Comparison of ENCODE assay signal across 29 cellular contexts in genomic region chr11:124843616-124843910, GRCh38. TPM values are rescaled to one million over a fixed set of nuclear protein-coding genes. Genes with fewer than 3 reads are reported as not detected.
DNase-seq lines count a peak whose midpoint lies in the region; ATAC-seq, FAIRE-seq and TF ChIP-seq lines count a peak whose summit lies in the region.
"Had no signal": no experiment of that assay in that cellular context is flagged by ENCODE, and none has a peak within 500 bp of the region (broad histone marks: within the 10 kb centered on the region; RNA-seq: fewer than 3 reads in every experiment).

No MANE protein-coding gene starts in this region.

- POLR2A ChIA-PET in A673 (lab: Charles Lee; ENCODE audit: low non-redundant PET), result no interaction called here
- POLR2A ChIA-PET in activated CD8-positive, alpha-beta T cell treated with anti-CD3 and anti-CD28 coated beads, Interleukin-2, amount 10 ng/mL, durations not matched to agents 7 days and 5 days (lab: Charles Lee), result no interaction called here

- H3K27me3 Mint-ChIP-seq in astrocyte (ENCODE audit: low read depth, unreplicated experiment), result peaks cover 93% of the 10 kb centered on the region
- H3K27me3 Mint-ChIP-seq in mesothelial cell of epicardium (ENCODE audit: low read depth), result peaks cover 6% of the 10 kb centered on the region
- peaks cover 89% of the 10 kb centered on the region for H3K27me3 Mint-ChIP-seq in activated CD8-positive, alpha-beta T cell treated with anti-CD3 and anti-CD28 coated beads, Interleukin-2, amount 10 ng/mL, durations not matched to agents 7 days and 5 days (ENCODE audit: low read depth)

- H3K27ac Mint-ChIP-seq in astrocyte (ENCODE audit: unreplicated experiment) (no peak overlapping the region), mesothelial cell of epicardium (no peak overlapping the region)
- H3K27ac Mint-ChIP-seq in activated CD8-positive, alpha-beta T cell treated with anti-CD3 and anti-CD28 coated beads, Interleukin-2, amount 10 ng/mL, durations not matched to agents 7 days and 5 days, result no peak overlapping the region
- H3K27ac Mint-ChIP-seq: activated B cell treated with CpG ODN at 0.5 μM for 24 hours; activated naive CD4-positive, alpha-beta T cell treated with anti-CD3 and anti-CD28 coated beads for 36 hours; natural killer cell; stimulated activated effector memory CD8-positive, alpha-beta T cell treated with anti-CD3 and anti-CD28 coated beads, Interleukin-12 subunit alpha, Interleukin-12 subunit beta, amount 100 ng/mL, for 72 hours had no signal

- no peak overlapping the region for H2AFZ ChIP-seq in astrocyte (ENCODE audit: low read depth, low read length)
- H2AFZ ChIP-seq: PC-9 had no signal

- peak overlapping the region; percentile 78 for H3K4me2 ChIP-seq in astrocyte (ENCODE audit: low read length)
- H3K4me2 ChIP-seq: BLaER1, PC-9 had no signal

- H3K27me3 ChIP-seq in A673 (replicated peaks; ENCODE audit: insufficient read depth, low read depth, low read length, poor library complexity) (peaks cover 94% of the 10 kb centered on the region), HUES6 (ENCODE audit: control insufficient read depth, insufficient read depth, low read length) (peaks cover 100% of the 10 kb centered on the region), astrocyte (ENCODE audit: insufficient read depth, low read length) (peaks cover 99% of the 10 kb centered on the region), tibial nerve (peaks cover 8 to 100% of the 10 kb centered on the region in 2 donors)

- no peaks in the 10 kb centered on the region for H3K36me3 ChIP-seq in A673 (ENCODE audit: insufficient read depth, low read length, poor library complexity, severe bottlenecking)
- no peaks in the 10 kb centered on the region for H3K36me3 ChIP-seq in HUES6 (ENCODE audit: control insufficient read depth, insufficient read depth, low read length)
- no peaks in the 10 kb centered on the region for H3K36me3 ChIP-seq in astrocyte (ENCODE audit: insufficient read depth, low read length)
- H3K36me3 ChIP-seq in tibial nerve, result no peaks in the 10 kb centered on the region
- H3K36me3 ChIP-seq: BLaER1, colonic mucosa, esophagus muscularis mucosa had no signal

- TF ChIP-seq CTCF in A673 (conservative IDR thresholded peaks at IDR 0.05; ENCODE audit: low read depth, low read length) (no peak), astrocyte (IDR thresholded peaks at IDR 0.05; ENCODE audit: insufficient read depth, low read depth, low read length) (no peak), mesothelial cell of epicardium (IDR thresholded peaks at IDR 0.05; ENCODE audit: unreplicated experiment) (no peak), tibial nerve (IDR thresholded peaks at IDR 0.05) (no peak), coronary artery (IDR thresholded peaks at IDR 0.05) (no peak)

- H3K9me3 ChIP-seq in A673 (ENCODE audit: low read depth, low read length, poor library complexity, severe bottlenecking) (no peaks in the 10 kb centered on the region), HUES6 (ENCODE audit: control insufficient read depth, insufficient read depth, low read depth, low read length) (no peaks in the 10 kb centered on the region), astrocyte (ENCODE audit: insufficient read depth, low read depth, low read length) (peaks cover 6% of the 10 kb centered on the region), tibial nerve (no peaks in the 10 kb centered on the region)
- H3K9me3 ChIP-seq: BLaER1, colonic mucosa, esophagus muscularis mucosa had no signal

- no peak for FAIRE-seq in astrocyte (lab: Jason Lieb, UNC)
- FAIRE-seq: HTR-8/SVneo, kidney had no signal

- H3K9ac ChIP-seq in HUES6 (ENCODE audit: low read length) (no peak overlapping the region), astrocyte (ENCODE audit: low read length) (no peak overlapping the region)
- H3K9ac ChIP-seq: BLaER1 had no signal

- H4K20me1 ChIP-seq in astrocyte (ENCODE audit: insufficient read depth, low read length), result no peaks in the 10 kb centered on the region

- H3K4me1 Mint-ChIP-seq in astrocyte (ENCODE audit: low read depth, unreplicated experiment), result peaks cover 2% of the 10 kb centered on the region
- H3K4me1 Mint-ChIP-seq in mesothelial cell of epicardium, result peaks cover 28% of the 10 kb centered on the region
- peaks cover 9% of the 10 kb centered on the region for H3K4me1 Mint-ChIP-seq in activated CD8-positive, alpha-beta T cell treated with anti-CD3 and anti-CD28 coated beads, Interleukin-2, amount 10 ng/mL, durations not matched to agents 7 days and 5 days (ENCODE audit: low read depth)

- H3K4me1 ChIP-seq in A673 (ENCODE audit: insufficient read depth, low read length, poor library complexity, severe bottlenecking), result peaks cover 29% of the 10 kb centered on the region
- peaks cover 6% of the 10 kb centered on the region for H3K4me1 ChIP-seq in HUES6 (ENCODE audit: control insufficient read depth, insufficient read depth, low read length)
- H3K4me1 ChIP-seq in astrocyte (ENCODE audit: insufficient read depth, low read length), result peaks cover 12% of the 10 kb centered on the region
- H3K4me1 ChIP-seq in tibial nerve, result peaks cover 0 to 32% (median 14%) of the 10 kb centered on the region in 4 donors
- H3K4me1 ChIP-seq: foreskin keratinocyte had no signal

- no peak for TF ChIP-seq EP300 in tibial nerve (IDR thresholded peaks at IDR 0.05)

- peak overlapping the region; percentile 29 for H3K4me3 ChIP-seq in A673 (ENCODE audit: low read depth, low read length, poor library complexity, severe bottlenecking)
- peak overlapping the region; percentile 40 for H3K4me3 ChIP-seq in HUES6 (ENCODE audit: low read depth, low read length)
- H3K4me3 ChIP-seq in astrocyte (ENCODE audit: insufficient read depth, low read depth, low read length), result no peak overlapping the region
- no peak overlapping the region for H3K4me3 ChIP-seq in tibial nerve
- no peak overlapping the region for H3K4me3 ChIP-seq in coronary artery
- H3K4me3 ChIP-seq: BLaER1, colonic mucosa, PC-9 had no signal

- H3K9me3 Mint-ChIP-seq in astrocyte (ENCODE audit: unreplicated experiment) (peaks cover 3% of the 10 kb centered on the region), mesothelial cell of epicardium (no peaks in the 10 kb centered on the region)
- H3K9me3 Mint-ChIP-seq in activated CD8-positive, alpha-beta T cell treated with anti-CD3 and anti-CD28 coated beads, Interleukin-2, amount 10 ng/mL, durations not matched to agents 7 days and 5 days (ENCODE audit: insufficient read depth), result no peaks in the 10 kb centered on the region
- H3K9me3 Mint-ChIP-seq: activated B cell treated with CpG ODN at 0.5 μM for 24 hours; activated naive CD4-positive, alpha-beta T cell treated with anti-CD3 and anti-CD28 coated beads for 36 hours; natural killer cell; stimulated activated effector memory CD8-positive, alpha-beta T cell treated with anti-CD3 and anti-CD28 coated beads, Interleukin-12 subunit alpha, Interleukin-12 subunit beta, amount 100 ng/mL, for 72 hours had no signal

- intact Hi-C loops in A673 (cut with micrococcal nuclease; ENCODE audit: unreplicated experiment), result no loop called here

- TF ChIP-seq POLR2A in tibial nerve (IDR thresholded peaks at IDR 0.05), result no peak

- H3K27ac ChIP-seq in A673 (ENCODE audit: low read depth, low read length, poor library complexity, severe bottlenecking) (no peak overlapping the region), HUES6 (ENCODE audit: low read depth, low read length) (no peak overlapping the region), astrocyte (ENCODE audit: low read depth, low read length) (no peak overlapping the region), tibial nerve (no peak overlapping the region), coronary artery (no peak overlapping the region)
- H3K27ac ChIP-seq: BLaER1, colonic mucosa, esophagus muscularis mucosa, foreskin keratinocyte, PC-9 had no signal

- no peak for DNase-seq in A673 (ENCODE audit: low spot score)
- DNase-seq in astrocyte (ENCODE audit: low read depth), result no peak
- no peak for DNase-seq in mesothelial cell of epicardium (ENCODE audit: low spot score in 2 of 2, unreplicated experiment in 2 of 2)
- no peak for DNase-seq in tibial nerve (ENCODE audit: low spot score in 2 of 2)
- DNase-seq in coronary artery (ENCODE audit: low spot score), result no peak
- no peak for DNase-seq in activated CD4-positive, alpha-beta T cell treated with anti-CD3 and anti-CD28 coated beads, Interleukin-2, amount 50 U/mL, for 4 hours
- DNase-seq in activated CD8-positive, alpha-beta T cell treated with anti-CD3 and anti-CD28 coated beads, Interleukin-2, amount 10 ng/mL, durations not matched to agents 7 days and 5 days, result no peak
- DNase-seq: activated B cell treated with CpG ODN at 0.5 μM for 24 hours; activated CD4-positive, alpha-beta T cell treated with anti-CD3 and anti-CD28 coated beads, Interleukin-2, amount 50 U/mL, for 1 hour; activated naive CD4-positive, alpha-beta T cell treated with anti-CD3 and anti-CD28 coated beads for 36 hours; colonic mucosa; foreskin keratinocyte; GDM1; Kasumi-1; MV-4-11; natural killer cell; NCI-H2107; PC-9; stimulated activated CD4-positive, alpha-beta T cell treated with anti-CD3 and anti-CD28 coated beads, Interleukin-12 subunit alpha, Interleukin-12 subunit beta, amount 100 ng/mL, for 4 hours; stimulated activated CD4-positive, alpha-beta T cell treated with anti-CD3 and anti-CD28 coated beads, Interleukin-4, amount 100 ng/mL, for 24 hours; T1000 had no signal

- no TSS peak for BruUV-seq in A673 (replicated peaks; lab: Mats Ljungman, UMichigan)

- WGBS in tibial nerve, 2 donors, result 16 to 18% methylated on average over 7 to 8 of the region's 8 CpGs

- H3K4me3 Mint-ChIP-seq in astrocyte (ENCODE audit: unreplicated experiment) (no peak overlapping the region), mesothelial cell of epicardium (peak overlapping the region; percentile 37)
- no peak overlapping the region for H3K4me3 Mint-ChIP-seq in activated CD8-positive, alpha-beta T cell treated with anti-CD3 and anti-CD28 coated beads, Interleukin-2, amount 10 ng/mL, durations not matched to agents 7 days and 5 days
- H3K4me3 Mint-ChIP-seq: activated B cell treated with CpG ODN at 0.5 μM for 24 hours; activated naive CD4-positive, alpha-beta T cell treated with anti-CD3 and anti-CD28 coated beads for 36 hours; natural killer cell; stimulated activated effector memory CD8-positive, alpha-beta T cell treated with anti-CD3 and anti-CD28 coated beads, Interleukin-12 subunit alpha, Interleukin-12 subunit beta, amount 100 ng/mL, for 72 hours had no signal

- H3K36me3 Mint-ChIP-seq in astrocyte (ENCODE audit: low read depth, unreplicated experiment) (no peaks in the 10 kb centered on the region), mesothelial cell of epicardium (no peaks in the 10 kb centered on the region)
- no peaks in the 10 kb centered on the region for H3K36me3 Mint-ChIP-seq in activated CD8-positive, alpha-beta T cell treated with anti-CD3 and anti-CD28 coated beads, Interleukin-2, amount 10 ng/mL, durations not matched to agents 7 days and 5 days (ENCODE audit: low read depth)
- H3K36me3 Mint-ChIP-seq: natural killer cell; stimulated activated effector memory CD8-positive, alpha-beta T cell treated with anti-CD3 and anti-CD28 coated beads, Interleukin-12 subunit alpha, Interleukin-12 subunit beta, amount 100 ng/mL, for 72 hours had no signal

- ATAC-seq in activated CD8-positive, alpha-beta T cell treated with anti-CD3 and anti-CD28 coated beads, Interleukin-2, amount 10 ng/mL, durations not matched to agents 7 days and 5 days, result no peak
- ATAC-seq: foreskin keratinocyte; natural killer cell; Right ventricle myocardium inferior; sciatic nerve; stimulated activated effector memory CD8-positive, alpha-beta T cell treated with anti-CD3 and anti-CD28 coated beads, Interleukin-12 subunit alpha, Interleukin-12 subunit beta, amount 100 ng/mL, for 72 hours had no signal

- CTCF ChIA-PET in A673 (lab: Charles Lee), result no interaction called here
- CTCF ChIA-PET in activated CD8-positive, alpha-beta T cell treated with anti-CD3 and anti-CD28 coated beads, Interleukin-2, amount 10 ng/mL, durations not matched to agents 7 days and 5 days (lab: Charles Lee), result interaction anchor here (3.2 kb wide), 1 partner anchor 23 kb away, joined by 12 read pairs; no protein-coding TSS in a partner anchor

- no peaks in the 10 kb centered on the region for H3K79me2 ChIP-seq in astrocyte (ENCODE audit: insufficient read depth, low read length)

RNA-seq across cellular contexts. Expression of gene ROBO3, which starts 21.7 kb away (rescaled TPM):
- total RNA-seq in A673 (2021) (2.3 and 5.1 TPM in 2 replicates), astrocyte (12.9 and 14.5 TPM in 2 replicates), mesothelial cell of epicardium (26.0 to 26.7 TPM (median 26.4 TPM) in 3 replicates), tibial nerve (10 to 100 TPM; 22.2 to 34.3 (median 24.8) TPM)
- 10 to 100 TPM in 1 of 2 experiments, 1 to 10 TPM in 1; 9.4 to 10.5 TPM for total RNA-seq in activated CD8-positive, alpha-beta T cell treated with anti-CD3 and anti-CD28 coated beads, Interleukin-2, amount 10 ng/mL, durations not matched to agents 7 days and 5 days

RNA-seq across cellular contexts. Expression of gene MSANTD2, which starts 43.4 kb away (rescaled TPM):
- total RNA-seq in A673 (2021) (31.4 and 33.3 TPM in 2 replicates), astrocyte (13.7 and 18.7 TPM in 2 replicates), mesothelial cell of epicardium (32.8 to 37.3 TPM (median 34.4 TPM) in 3 replicates), tibial nerve (10 to 100 TPM; 19.8 to 32.8 (median 23.5) TPM)
- total RNA-seq in activated CD8-positive, alpha-beta T cell treated with anti-CD3 and anti-CD28 coated beads, Interleukin-2, amount 10 ng/mL, durations not matched to agents 7 days and 5 days, result 10 to 100 TPM in 1 of 2 experiments, 1 to 10 TPM in 1; 9.1 to 10.2 TPM

RNA-seq across cellular contexts. Expression of gene ROBO4, which starts 54.1 kb away (rescaled TPM):
- total RNA-seq in A673 (2021) (not detected in 2 replicates), astrocyte (0.25 TPM in 1 of 2 replicates, not detected in the other), mesothelial cell of epicardium (not detected in 3 replicates), tibial nerve (10 to 100 TPM; 12.1 to 38.8 (median 28.0) TPM)
- under 1 TPM in 1 of 2 experiments, not detected in 1; 0.05 TPM for total RNA-seq in activated CD8-positive, alpha-beta T cell treated with anti-CD3 and anti-CD28 coated beads, Interleukin-2, amount 10 ng/mL, durations not matched to agents 7 days and 5 days
- total RNA-seq: activated B cell treated with CpG ODN at 0.5 μM for 24 hours; activated naive CD4-positive, alpha-beta T cell treated with anti-CD3 and anti-CD28 coated beads for 36 hours; natural killer cell; PC-9 had no signal

Comparison
In these comparisons a context has a peak if more than half of its experiments do, and no peak if none do; other contexts are left out.
1. H3K4me3 ChIP-seq: peak in A673 (single experiment) and HUES6 (single experiment); none in astrocyte (single experiment), tibial nerve (0 of 4) and coronary artery (single experiment).
2. RNA of gene ROBO4, which starts 54.1 kb away (total RNA-seq): 12.1 to 38.8 TPM in tibial nerve; 0.25 TPM in astrocyte, not detected in mesothelial cell of epicardium, 0.05 TPM in activated CD8-positive, alpha-beta T cell treated with anti-CD3 and anti-CD28 coated beads, Interleukin-2, amount 10 ng/mL, durations not matched to agents 7 days and 5 days and not detected in A673; every median in the first group is over 10 times any median in the second.